Comparison of ENCODE assay signal across 16 cellular contexts in the genomic region with DNA sequence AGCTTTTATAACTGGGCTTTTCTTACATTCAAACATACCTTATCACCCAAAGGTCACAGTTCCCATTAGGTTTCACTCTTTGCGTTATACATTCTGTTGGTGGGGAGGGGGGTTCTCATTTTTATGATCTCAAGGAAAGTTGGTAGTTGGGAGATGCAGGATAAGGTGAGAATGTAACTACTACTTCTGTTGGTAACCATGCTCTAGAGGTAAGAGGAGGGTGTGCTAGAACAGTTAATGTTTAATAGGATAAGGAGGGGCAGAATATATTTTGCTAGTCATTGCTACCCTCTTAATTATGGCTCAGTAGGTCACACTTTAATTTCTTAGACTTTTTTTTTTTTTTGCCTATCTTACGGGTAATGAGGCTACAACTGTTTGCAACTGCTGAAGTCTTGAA. TPM values are rescaled to one million over a fixed set of nuclear protein-coding genes. Genes with fewer than 3 reads are reported as not detected.
DNase-seq lines count a peak whose midpoint lies in the region; ATAC-seq lines count a peak whose summit lies in the region.
"Had no signal": no experiment of that assay in that cellular context is flagged by ENCODE, and none has a peak within 500 bp of the region (broad histone marks: within the 10 kb centered on the region; RNA-seq: fewer than 3 reads in every experiment).

No MANE protein-coding gene starts in this region.

- H3K9me3 Mint-ChIP-seq in activated naive CD4-positive, alpha-beta T cell treated with anti-CD3 and anti-CD28 coated beads for 36 hours: no peaks in the 10 kb centered on the region
- H3K9me3 Mint-ChIP-seq in activated naive CD4-positive, alpha-beta T cell treated with anti-CD3 and anti-CD28 coated beads, Interleukin-2, amount 10 ng/mL, durations not matched to agents 7 days and 5 days: no peaks in the 10 kb centered on the region
- H3K9me3 Mint-ChIP-seq in activated T-helper 17 cell treated with anti-CD3 and anti-CD28 coated beads, Interleukin-2, amount 50 U/mL, for 72 hours: no peaks in the 10 kb centered on the region
- H3K9me3 Mint-ChIP-seq in stimulated activated naive CD8-positive, alpha-beta T cell treated with anti-CD3 and anti-CD28 coated beads, Interleukin-15, amount 100 ng/mL, for 72 hours: no peaks in the 10 kb centered on the region

- CTCF ChIA-PET in activated naive CD4-positive, alpha-beta T cell treated with anti-CD3 and anti-CD28 coated beads for 36 hours (lab: Charles Lee): no interaction called here
- CTCF ChIA-PET in activated naive CD4-positive, alpha-beta T cell treated with anti-CD3 and anti-CD28 coated beads, Interleukin-2, amount 10 ng/mL, durations not matched to agents 7 days and 5 days (lab: Charles Lee): no interaction called here

- peaks cover 50% of the 10 kb centered on the region for H3K36me3 Mint-ChIP-seq in activated naive CD4-positive, alpha-beta T cell treated with anti-CD3 and anti-CD28 coated beads for 36 hours (ENCODE audit: low read depth)
- H3K36me3 Mint-ChIP-seq in activated naive CD4-positive, alpha-beta T cell treated with anti-CD3 and anti-CD28 coated beads, Interleukin-2, amount 10 ng/mL, durations not matched to agents 7 days and 5 days: peaks cover 47% of the 10 kb centered on the region
- H3K36me3 Mint-ChIP-seq in activated T-helper 17 cell treated with anti-CD3 and anti-CD28 coated beads, Interleukin-2, amount 50 U/mL, for 72 hours (ENCODE audit: low read depth): peaks cover 100% of the 10 kb centered on the region

- intact Hi-C loops in activated naive CD4-positive, alpha-beta T cell treated with anti-CD3 and anti-CD28 coated beads for 36 hours (cut with micrococcal nuclease): loop anchor here (1.0 kb wide), 1 partner anchor 9 kb away; no protein-coding TSS in a partner anchor

- peak overlapping the region; percentile 63 for H3K27ac Mint-ChIP-seq in activated naive CD4-positive, alpha-beta T cell treated with anti-CD3 and anti-CD28 coated beads for 36 hours
- H3K27ac Mint-ChIP-seq in activated naive CD4-positive, alpha-beta T cell treated with anti-CD3 and anti-CD28 coated beads, Interleukin-2, amount 10 ng/mL, durations not matched to agents 7 days and 5 days: no peak overlapping the region
- peak overlapping the region; percentile 62 for H3K27ac Mint-ChIP-seq in activated T-helper 17 cell treated with anti-CD3 and anti-CD28 coated beads, Interleukin-2, amount 50 U/mL, for 72 hours
- H3K27ac Mint-ChIP-seq in stimulated activated naive CD8-positive, alpha-beta T cell treated with anti-CD3 and anti-CD28 coated beads, Interleukin-15, amount 100 ng/mL, for 72 hours: peak overlapping the region; percentile 6 to 81

- DNase-seq in activated naive CD4-positive, alpha-beta T cell treated with anti-CD3 and anti-CD28 coated beads for 36 hours: no peak
- no peak for DNase-seq in activated naive CD4-positive, alpha-beta T cell treated with anti-CD3 and anti-CD28 coated beads, Interleukin-2, amount 10 ng/mL, durations not matched to agents 7 days and 5 days
- DNase-seq in left kidney (ENCODE audit: low read depth, low spot score) (peak; percentile 12), NCI-H524 treated with DMSO at 0.1 percent for 48 hours (lab: John Stamatoyannopoulos, UW) (no peak), OCI-M1 (lab: John Stamatoyannopoulos, UW) (no peak), DMS153 (lab: John Stamatoyannopoulos, UW) (no peak)
- no peak for DNase-seq in stimulated activated naive CD8-positive, alpha-beta T cell treated with anti-CD3 and anti-CD28 coated beads, Interleukin-15, amount 100 ng/mL, for 72 hours
- DNase-seq: ACHN; activated CD8-positive, alpha-beta memory T cell treated with anti-CD3 and anti-CD28 coated beads, Interleukin-2, amount 50 U/mL, for 4 hours; GM23248; NCI-H1436 treated with DMSO at 0.1 percent for 48 hours; NCI-H510A; occipital lobe; T-helper 9 cell had no signal

- no peak overlapping the region for H3K4me3 Mint-ChIP-seq in activated naive CD4-positive, alpha-beta T cell treated with anti-CD3 and anti-CD28 coated beads for 36 hours
- no peak overlapping the region for H3K4me3 Mint-ChIP-seq in activated naive CD4-positive, alpha-beta T cell treated with anti-CD3 and anti-CD28 coated beads, Interleukin-2, amount 10 ng/mL, durations not matched to agents 7 days and 5 days
- peak overlapping the region; percentile 89 for H3K4me3 Mint-ChIP-seq in activated T-helper 17 cell treated with anti-CD3 and anti-CD28 coated beads, Interleukin-2, amount 50 U/mL, for 72 hours
- no peak overlapping the region for H3K4me3 Mint-ChIP-seq in stimulated activated naive CD8-positive, alpha-beta T cell treated with anti-CD3 and anti-CD28 coated beads, Interleukin-15, amount 100 ng/mL, for 72 hours

- no peak for ATAC-seq in activated T-helper 17 cell treated with anti-CD3 and anti-CD28 coated beads, Interleukin-2, amount 50 U/mL, for 72 hours (replicated peaks)
- ATAC-seq in stimulated activated naive CD8-positive, alpha-beta T cell treated with anti-CD3 and anti-CD28 coated beads, Interleukin-15, amount 100 ng/mL, for 72 hours: no peak

- H3K4me1 Mint-ChIP-seq in activated naive CD4-positive, alpha-beta T cell treated with anti-CD3 and anti-CD28 coated beads for 36 hours (ENCODE audit: low read depth): peaks cover 68% of the 10 kb centered on the region
- peaks cover 56% of the 10 kb centered on the region for H3K4me1 Mint-ChIP-seq in activated naive CD4-positive, alpha-beta T cell treated with anti-CD3 and anti-CD28 coated beads, Interleukin-2, amount 10 ng/mL, durations not matched to agents 7 days and 5 days
- H3K4me1 Mint-ChIP-seq in activated T-helper 17 cell treated with anti-CD3 and anti-CD28 coated beads, Interleukin-2, amount 50 U/mL, for 72 hours: peaks cover 59% of the 10 kb centered on the region
- H3K4me1 Mint-ChIP-seq in stimulated activated naive CD8-positive, alpha-beta T cell treated with anti-CD3 and anti-CD28 coated beads, Interleukin-15, amount 100 ng/mL, for 72 hours: peaks cover 66% of the 10 kb centered on the region

- H3K27me3 Mint-ChIP-seq in activated naive CD4-positive, alpha-beta T cell treated with anti-CD3 and anti-CD28 coated beads for 36 hours (ENCODE audit: low read depth): no peaks in the 10 kb centered on the region
- no peaks in the 10 kb centered on the region for H3K27me3 Mint-ChIP-seq in activated naive CD4-positive, alpha-beta T cell treated with anti-CD3 and anti-CD28 coated beads, Interleukin-2, amount 10 ng/mL, durations not matched to agents 7 days and 5 days
- H3K27me3 Mint-ChIP-seq in activated T-helper 17 cell treated with anti-CD3 and anti-CD28 coated beads, Interleukin-2, amount 50 U/mL, for 72 hours: no peaks in the 10 kb centered on the region
- H3K27me3 Mint-ChIP-seq in stimulated activated naive CD8-positive, alpha-beta T cell treated with anti-CD3 and anti-CD28 coated beads, Interleukin-15, amount 100 ng/mL, for 72 hours: no peaks in the 10 kb centered on the region

RNA-seq across cellular contexts. Expression of gene YBX1, which starts 10.7 kb away (rescaled TPM):
- total RNA-seq in activated naive CD4-positive, alpha-beta T cell treated with anti-CD3 and anti-CD28 coated beads for 36 hours: 1,000 to 10,000 TPM; 1,773 to 1,887 TPM
- 100 to 1,000 TPM; 501 to 981 TPM for total RNA-seq in activated T-helper 17 cell treated with anti-CD3 and anti-CD28 coated beads, Interleukin-2, amount 50 U/mL, for 72 hours

RNA-seq across cellular contexts. Expression of gene PPIH, which starts 34.7 kb away (rescaled TPM):
- 100 to 1,000 TPM; 107 to 108 TPM for total RNA-seq in activated naive CD4-positive, alpha-beta T cell treated with anti-CD3 and anti-CD28 coated beads for 36 hours
- 100 to 1,000 TPM in 1 of 2 donors, 10 to 100 TPM in 1; 58.3 to 101 TPM for total RNA-seq in activated T-helper 17 cell treated with anti-CD3 and anti-CD28 coated beads, Interleukin-2, amount 50 U/mL, for 72 hours

RNA-seq across cellular contexts. Expression of gene CLDN19, which starts 47.1 kb away (rescaled TPM):
- not detected for total RNA-seq in activated naive CD4-positive, alpha-beta T cell treated with anti-CD3 and anti-CD28 coated beads for 36 hours
- not detected for total RNA-seq in activated T-helper 17 cell treated with anti-CD3 and anti-CD28 coated beads, Interleukin-2, amount 50 U/mL, for 72 hours
- total RNA-seq: glomerular endothelial cell, GM23248, occipital lobe had no signal
